4 cellular contexts compared by ENCODE assay signal in genomic region chr6:56014039-56014438, GRCh38.
DNase-seq lines count a peak whose midpoint lies in the region; ATAC-seq lines count a peak whose summit lies in the region.
"Not testable (repeated sequence)": the region's sequence is repeated elsewhere in the genome, so short reads cannot be mapped to it uniquely, and the experiment has no call there.

No MANE protein-coding gene starts in this region.

- WGBS in right cardiac atrium: 92% methylated on average over 10 of the region's 10 CpGs

- H3K27ac ChIP-seq in right cardiac atrium (ENCODE audit: low read length): not testable (repeated sequence)

- not testable (repeated sequence) for H3K4me3 ChIP-seq in right cardiac atrium (ENCODE audit: low read length)

- H3K9me3 ChIP-seq in right cardiac atrium (ENCODE audit: control insufficient read depth, low read length): not testable (repeated sequence)

- not testable (repeated sequence) for H3K27me3 ChIP-seq in right cardiac atrium (ENCODE audit: control insufficient read depth, insufficient read depth)

- intact Hi-C loops in left cardiac atrium (cut with DNase I); right cardiac atrium (cut with DNase I); sciatic nerve (cut with DNase I): not testable (repeated sequence)

- peak; percentile 49 for DNase-seq in NCI-H82 (lab: John Stamatoyannopoulos, UW)
- peak; percentile 19 for DNase-seq in left cardiac atrium
- peak; percentile 11 to 43 (median 36) for DNase-seq in right cardiac atrium
- DNase-seq in sciatic nerve (ENCODE audit: low spot score): peak; percentile 57

- not testable (repeated sequence) for H3K4me1 ChIP-seq in right cardiac atrium (ENCODE audit: control insufficient read depth, insufficient read depth, low read length)

- not testable (repeated sequence) for ATAC-seq in left cardiac atrium, right cardiac atrium, sciatic nerve
